ENCODE assay signal across 1 cellular context in genomic region chr5:176542135-176542595, GRCh38.
TF ChIP-seq lines count a peak whose summit lies in the region.

No MANE protein-coding gene starts in this region.

TF ChIP-seq in GM12878, 131 proteins besides CTCF, POLR2A, EP300 and RAD21 (continued from another document):
- TF ChIP-seq, protein P1, sequence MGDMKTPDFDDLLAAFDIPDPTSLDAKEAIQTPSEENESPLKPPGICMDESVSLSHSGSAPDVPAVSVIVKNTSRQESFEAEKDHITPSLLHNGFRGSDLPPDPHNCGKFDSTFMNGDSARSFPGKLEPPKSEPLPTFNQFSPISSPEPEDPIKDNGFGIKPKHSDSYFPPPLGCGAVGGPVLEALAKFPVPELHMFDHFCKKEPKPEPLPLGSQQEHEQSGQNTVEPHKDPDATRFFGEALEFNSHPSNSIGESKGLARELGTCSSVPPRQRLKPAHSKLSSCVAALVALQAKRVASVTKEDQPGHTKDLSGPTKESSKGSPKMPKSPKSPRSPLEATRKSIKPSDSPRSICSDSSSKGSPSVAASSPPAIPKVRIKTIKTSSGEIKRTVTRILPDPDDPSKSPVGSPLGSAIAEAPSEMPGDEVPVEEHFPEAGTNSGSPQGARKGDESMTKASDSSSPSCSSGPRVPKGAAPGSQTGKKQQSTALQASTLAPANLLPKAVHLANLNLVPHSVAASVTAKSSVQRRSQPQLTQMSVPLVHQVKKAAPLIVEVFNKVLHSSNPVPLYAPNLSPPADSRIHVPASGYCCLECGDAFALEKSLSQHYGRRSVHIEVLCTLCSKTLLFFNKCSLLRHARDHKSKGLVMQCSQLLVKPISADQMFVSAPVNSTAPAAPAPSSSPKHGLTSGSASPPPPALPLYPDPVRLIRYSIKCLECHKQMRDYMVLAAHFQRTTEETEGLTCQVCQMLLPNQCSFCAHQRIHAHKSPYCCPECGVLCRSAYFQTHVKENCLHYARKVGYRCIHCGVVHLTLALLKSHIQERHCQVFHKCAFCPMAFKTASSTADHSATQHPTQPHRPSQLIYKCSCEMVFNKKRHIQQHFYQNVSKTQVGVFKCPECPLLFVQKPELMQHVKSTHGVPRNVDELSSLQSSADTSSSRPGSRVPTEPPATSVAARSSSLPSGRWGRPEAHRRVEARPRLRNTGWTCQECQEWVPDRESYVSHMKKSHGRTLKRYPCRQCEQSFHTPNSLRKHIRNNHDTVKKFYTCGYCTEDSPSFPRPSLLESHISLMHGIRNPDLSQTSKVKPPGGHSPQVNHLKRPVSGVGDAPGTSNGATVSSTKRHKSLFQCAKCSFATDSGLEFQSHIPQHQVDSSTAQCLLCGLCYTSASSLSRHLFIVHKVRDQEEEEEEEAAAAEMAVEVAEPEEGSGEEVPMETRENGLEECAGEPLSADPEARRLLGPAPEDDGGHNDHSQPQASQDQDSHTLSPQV (IDR thresholded peaks at IDR 0.05): no peak
- TF ChIP-seq, protein P2, sequence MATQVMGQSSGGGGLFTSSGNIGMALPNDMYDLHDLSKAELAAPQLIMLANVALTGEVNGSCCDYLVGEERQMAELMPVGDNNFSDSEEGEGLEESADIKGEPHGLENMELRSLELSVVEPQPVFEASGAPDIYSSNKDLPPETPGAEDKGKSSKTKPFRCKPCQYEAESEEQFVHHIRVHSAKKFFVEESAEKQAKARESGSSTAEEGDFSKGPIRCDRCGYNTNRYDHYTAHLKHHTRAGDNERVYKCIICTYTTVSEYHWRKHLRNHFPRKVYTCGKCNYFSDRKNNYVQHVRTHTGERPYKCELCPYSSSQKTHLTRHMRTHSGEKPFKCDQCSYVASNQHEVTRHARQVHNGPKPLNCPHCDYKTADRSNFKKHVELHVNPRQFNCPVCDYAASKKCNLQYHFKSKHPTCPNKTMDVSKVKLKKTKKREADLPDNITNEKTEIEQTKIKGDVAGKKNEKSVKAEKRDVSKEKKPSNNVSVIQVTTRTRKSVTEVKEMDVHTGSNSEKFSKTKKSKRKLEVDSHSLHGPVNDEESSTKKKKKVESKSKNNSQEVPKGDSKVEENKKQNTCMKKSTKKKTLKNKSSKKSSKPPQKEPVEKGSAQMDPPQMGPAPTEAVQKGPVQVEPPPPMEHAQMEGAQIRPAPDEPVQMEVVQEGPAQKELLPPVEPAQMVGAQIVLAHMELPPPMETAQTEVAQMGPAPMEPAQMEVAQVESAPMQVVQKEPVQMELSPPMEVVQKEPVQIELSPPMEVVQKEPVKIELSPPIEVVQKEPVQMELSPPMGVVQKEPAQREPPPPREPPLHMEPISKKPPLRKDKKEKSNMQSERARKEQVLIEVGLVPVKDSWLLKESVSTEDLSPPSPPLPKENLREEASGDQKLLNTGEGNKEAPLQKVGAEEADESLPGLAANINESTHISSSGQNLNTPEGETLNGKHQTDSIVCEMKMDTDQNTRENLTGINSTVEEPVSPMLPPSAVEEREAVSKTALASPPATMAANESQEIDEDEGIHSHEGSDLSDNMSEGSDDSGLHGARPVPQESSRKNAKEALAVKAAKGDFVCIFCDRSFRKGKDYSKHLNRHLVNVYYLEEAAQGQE (IDR thresholded peaks at IDR 0.05; ENCODE audit: low read depth, low read length): no peak
- TF ChIP-seq EGR1 (IDR thresholded peaks at IDR 0.05; ENCODE audit: borderline replicate concordance in 1 of 2, low read depth in 2 of 2, low read length in 2 of 2) (0 out of 3 replicates have a peak, but pooled peaks of 1 of the 2 experiments have one; percentile 31), SREBF2 (IDR thresholded peaks at IDR 0.05; ENCODE audit: low read length) (no peak)
- TF ChIP-seq, protein P3, sequence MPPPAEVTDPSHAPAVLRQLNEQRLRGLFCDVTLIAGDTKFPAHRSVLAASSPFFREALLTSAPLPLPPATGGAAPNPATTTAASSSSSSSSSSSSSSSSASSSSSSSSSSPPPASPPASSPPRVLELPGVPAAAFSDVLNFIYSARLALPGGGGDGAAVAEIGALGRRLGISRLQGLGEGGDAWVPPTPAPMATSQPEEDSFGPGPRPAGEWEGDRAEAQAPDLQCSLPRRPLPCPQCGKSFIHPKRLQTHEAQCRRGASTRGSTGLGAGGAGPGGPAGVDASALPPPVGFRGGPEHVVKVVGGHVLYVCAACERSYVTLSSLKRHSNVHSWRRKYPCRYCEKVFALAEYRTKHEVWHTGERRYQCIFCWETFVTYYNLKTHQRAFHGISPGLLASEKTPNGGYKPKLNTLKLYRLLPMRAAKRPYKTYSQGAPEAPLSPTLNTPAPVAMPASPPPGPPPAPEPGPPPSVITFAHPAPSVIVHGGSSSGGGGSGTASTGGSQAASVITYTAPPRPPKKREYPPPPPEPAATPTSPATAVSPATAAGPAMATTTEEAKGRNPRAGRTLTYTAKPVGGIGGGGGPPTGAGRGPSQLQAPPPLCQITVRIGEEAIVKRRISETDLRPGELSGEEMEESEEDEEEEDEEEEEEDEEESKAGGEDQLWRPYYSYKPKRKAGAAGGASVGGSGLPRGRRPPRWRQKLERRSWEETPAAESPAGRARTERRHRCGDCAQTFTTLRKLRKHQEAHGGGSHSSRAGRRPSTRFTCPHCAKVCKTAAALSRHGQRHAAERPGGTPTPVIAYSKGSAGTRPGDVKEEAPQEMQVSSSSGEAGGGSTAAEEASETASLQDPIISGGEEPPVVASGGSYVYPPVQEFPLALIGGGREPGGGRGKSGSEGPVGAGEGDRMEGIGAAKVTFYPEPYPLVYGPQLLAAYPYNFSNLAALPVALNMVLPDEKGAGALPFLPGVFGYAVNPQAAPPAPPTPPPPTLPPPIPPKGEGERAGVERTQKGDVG (CRISPR knock-in tag; IDR thresholded peaks at IDR 0.05): no peak
